In genomic region chr7:84738583-84739150, GRCh38 we compare ENCODE assay signal across 27 cellular contexts.
"Had no signal": no experiment of that assay in that cellular context is flagged by ENCODE, and none has a peak within 500 bp of the region (broad histone marks: within the 10 kb centered on the region; RNA-seq: fewer than 3 reads in every experiment).

No MANE protein-coding gene starts in this region.

- ATAC-seq: natural killer cell; psoas muscle; right cardiac atrium; right lobe of liver; stimulated activated effector memory CD8-positive, alpha-beta T cell treated with anti-CD3 and anti-CD28 coated beads, Interleukin-12 subunit alpha, Interleukin-12 subunit beta, amount 100 ng/mL, for 72 hours; stimulated activated naive B cell treated with anti-CD40 and anti-IgM and Interleukin-4, amounts not matched to agents 10 μg/mL and 1 μg/mL and 100 μg/mL, for 72 hours; upper lobe of right lung had no signal

- H2AFZ ChIP-seq: parathyroid adenoma had no signal

- H3K36me3 Mint-ChIP-seq: neural progenitor cell; stimulated activated effector memory CD8-positive, alpha-beta T cell treated with anti-CD3 and anti-CD28 coated beads, Interleukin-12 subunit alpha, Interleukin-12 subunit beta, amount 100 ng/mL, for 72 hours; stimulated activated naive B cell treated with anti-CD40 and anti-IgM and Interleukin-4, amounts not matched to agents 10 μg/mL and 1 μg/mL and 100 μg/mL, for 72 hours; type B pancreatic cell had no signal

- H3K4me3 Mint-ChIP-seq: natural killer cell; nephron; neural progenitor cell; stimulated activated effector memory CD8-positive, alpha-beta T cell treated with anti-CD3 and anti-CD28 coated beads, Interleukin-12 subunit alpha, Interleukin-12 subunit beta, amount 100 ng/mL, for 72 hours; stimulated activated naive B cell treated with anti-CD40 and anti-IgM and Interleukin-4, amounts not matched to agents 10 μg/mL and 1 μg/mL and 100 μg/mL, for 72 hours; stimulated activated naive CD8-positive, alpha-beta T cell treated with anti-CD3 and anti-CD28 coated beads, Interleukin-15, Interleukin-2, amounts not matched to agents 100 ng/mL and 50 ng/mL, for 24 hours; type B pancreatic cell had no signal

- H3K4me2 ChIP-seq: neural progenitor cell had no signal

- H3K36me3 ChIP-seq: neural progenitor cell, ovary, right lobe of liver, sigmoid colon, stomach, thoracic aorta, thyroid gland, tibial nerve, upper lobe of right lung, uterus had no signal

- H3K27ac ChIP-seq: neural progenitor cell, ovary, parathyroid adenoma, psoas muscle, right lobe of liver, sigmoid colon, stomach, thoracic aorta, thyroid gland, tibial nerve, upper lobe of right lung, uterus had no signal

- H3K27me3 Mint-ChIP-seq: progenitor cell of endocrine pancreas; stimulated activated naive B cell treated with anti-CD40 and anti-IgM and Interleukin-4, amounts not matched to agents 10 μg/mL and 1 μg/mL and 100 μg/mL, for 72 hours; stimulated activated naive CD8-positive, alpha-beta T cell treated with anti-CD3 and anti-CD28 coated beads, Interleukin-15, Interleukin-2, amounts not matched to agents 100 ng/mL and 50 ng/mL, for 24 hours; type B pancreatic cell had no signal

- H3K79me2 ChIP-seq: parathyroid adenoma had no signal

- H3K27me3 ChIP-seq: neural progenitor cell, ovary, right lobe of liver, sigmoid colon, stomach, thyroid gland, tibial nerve, upper lobe of right lung, uterus had no signal

- H3K4me3 ChIP-seq: neural progenitor cell, ovary, psoas muscle, right lobe of liver, sigmoid colon, stomach, thoracic aorta, thyroid gland, tibial nerve, upper lobe of right lung, uterus had no signal

- H3K4me1 ChIP-seq: neural progenitor cell, parathyroid adenoma, psoas muscle, right lobe of liver, sigmoid colon, stomach, thyroid gland, tibial nerve, upper lobe of right lung, uterus had no signal

- H3K27ac Mint-ChIP-seq: natural killer cell; nephron; neural progenitor cell; progenitor cell of endocrine pancreas; stimulated activated effector memory CD8-positive, alpha-beta T cell treated with anti-CD3 and anti-CD28 coated beads, Interleukin-12 subunit alpha, Interleukin-12 subunit beta, amount 100 ng/mL, for 72 hours; stimulated activated naive B cell treated with anti-CD40 and anti-IgM and Interleukin-4, amounts not matched to agents 10 μg/mL and 1 μg/mL and 100 μg/mL, for 72 hours; stimulated activated naive CD8-positive, alpha-beta T cell treated with anti-CD3 and anti-CD28 coated beads, Interleukin-15, Interleukin-2, amounts not matched to agents 100 ng/mL and 50 ng/mL, for 24 hours; type B pancreatic cell had no signal

- H3K4me1 Mint-ChIP-seq: natural killer cell; nephron; neural progenitor cell; stimulated activated effector memory CD8-positive, alpha-beta T cell treated with anti-CD3 and anti-CD28 coated beads, Interleukin-12 subunit alpha, Interleukin-12 subunit beta, amount 100 ng/mL, for 72 hours; stimulated activated naive B cell treated with anti-CD40 and anti-IgM and Interleukin-4, amounts not matched to agents 10 μg/mL and 1 μg/mL and 100 μg/mL, for 72 hours had no signal

- H3K9me3 Mint-ChIP-seq: nephron; neural progenitor cell; stimulated activated naive CD8-positive, alpha-beta T cell treated with anti-CD3 and anti-CD28 coated beads, Interleukin-15, Interleukin-2, amounts not matched to agents 100 ng/mL and 50 ng/mL, for 24 hours; type B pancreatic cell had no signal

- DNase-seq: natural killer cell; occipital lobe; ovary; psoas muscle; right lobe of liver; sigmoid colon; small intestine; stimulated activated CD4-positive, alpha-beta T cell treated with anti-CD3 and anti-CD28 coated beads, Interleukin-15, amount 100 ng/mL, for 24 hours; stimulated activated CD4-positive, alpha-beta T cell treated with anti-CD3 and anti-CD28 coated beads, Interleukin-2, amount 100 ng/mL, for 24 hours; stimulated activated CD4-positive, alpha-beta T cell treated with anti-CD3 and anti-CD28 coated beads, Interleukin-2, amount 100 ng/mL, for 48 hours; stimulated activated CD4-positive, alpha-beta T cell treated with anti-CD3 and anti-CD28 coated beads, Interleukin-4, amount 100 ng/mL, for 24 hours; stimulated activated naive B cell treated with anti-CD40 and anti-IgM and Interleukin-4, amounts not matched to agents 10 μg/mL and 1 μg/mL and 100 μg/mL, for 72 hours; stimulated activated naive CD4-positive, alpha-beta T cell treated with Interleukin-2 at 50 U/mL for 16 hours; stomach; thyroid gland; upper lobe of right lung; uterus had no signal
